1 cellular context compared by ENCODE assay signal in the genomic region with DNA sequence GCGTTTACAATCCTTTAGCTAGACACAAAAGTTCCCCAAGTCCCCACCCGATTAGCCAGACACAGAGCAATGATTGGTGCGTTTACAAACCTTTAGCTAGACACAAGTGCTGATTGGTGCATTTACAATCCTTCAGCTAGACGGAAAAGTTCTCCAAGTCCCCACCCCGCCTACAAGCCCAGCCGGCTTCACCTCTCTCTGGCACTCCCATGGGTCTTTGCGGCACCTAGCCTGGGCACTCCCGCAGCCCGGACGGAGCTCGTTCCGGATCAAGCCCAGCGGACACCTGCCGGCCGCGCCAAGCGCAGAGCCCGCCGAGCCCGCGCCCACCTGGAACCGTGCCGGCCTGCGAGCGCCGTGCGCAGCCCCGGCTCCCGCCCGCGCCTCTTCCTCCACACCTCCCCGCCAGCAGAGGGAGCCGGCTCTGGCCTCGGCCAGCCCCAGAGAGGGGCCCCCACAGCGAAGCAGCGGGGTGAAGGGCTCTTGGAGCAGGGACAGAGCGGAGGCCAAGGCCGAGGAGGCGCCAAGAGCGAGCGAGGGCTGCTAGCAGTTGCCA.
TF ChIP-seq lines count a peak whose summit lies in the region.

No MANE protein-coding gene starts in this region.

TF ChIP-seq in H1, 55 proteins besides CTCF, POLR2A, EP300 and RAD21 (continued from another document):
- no peak for TF ChIP-seq NRF1 (IDR thresholded peaks at IDR 0.05; ENCODE audit: low read depth, low read length)
- TF ChIP-seq SAP30 (IDR thresholded peaks at IDR 0.05; ENCODE audit: insufficient read depth, insufficient replicate concordance, low read length): no peak
- TF ChIP-seq SP1 (IDR thresholded peaks at IDR 0.05; ENCODE audit: low read depth, low read length): no peak
- no peak for TF ChIP-seq SRF (IDR thresholded peaks at IDR 0.05; ENCODE audit: low read depth, low read length)
- TF ChIP-seq EZH2 (IDR thresholded peaks at IDR 0.05; ENCODE audit: low read depth, low read length, severe bottlenecking): no peak
- TF ChIP-seq TEAD4 (IDR thresholded peaks at IDR 0.05; ENCODE audit: low read depth, low read length): no peak
